Comparison of ENCODE assay signal across 8 cellular contexts in the genomic region with DNA sequence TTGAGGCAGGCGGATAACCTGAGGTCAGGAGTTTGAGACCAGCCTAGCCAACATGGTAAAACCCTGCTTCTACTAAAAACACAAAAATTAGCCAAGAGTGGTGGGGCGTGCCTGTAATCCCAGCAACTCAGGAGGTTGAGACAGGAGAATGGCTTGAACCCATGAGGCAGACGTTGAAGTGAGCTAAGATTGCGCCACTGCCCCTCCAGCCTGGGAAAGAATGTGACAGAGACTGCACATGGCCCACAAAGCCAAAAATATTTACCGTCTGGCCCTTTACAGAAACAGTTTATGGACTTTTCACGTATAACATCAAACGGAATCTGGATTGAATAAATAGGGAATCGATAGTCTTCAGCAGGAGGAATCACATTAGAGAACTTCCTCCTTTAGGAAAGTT. TPM values are rescaled to one million over a fixed set of nuclear protein-coding genes. Genes with fewer than 3 reads are reported as not detected.
DNase-seq lines count a peak whose midpoint lies in the region; ATAC-seq and TF ChIP-seq lines count a peak whose summit lies in the region.

No MANE protein-coding gene starts in this region.

- DNase-seq in activated T-cell treated with anti-CD3 and anti-CD28 coated beads, Interleukin-2, amount 50 U/mL, for 24 hours, result no peak
- DNase-seq in activated T-cell treated with anti-CD3 and anti-CD28 coated beads for 4 hours (no peak), SIG-M5 treated with dmso at 0.1 percent for 504 hours (lab: John Stamatoyannopoulos, UW; ENCODE audit: unreplicated experiment) (peak; percentile 82), fibroblast of mammary gland (ENCODE audit: low read depth) (peak; percentile 81), stomach (no peak), hippocampal formation (lab: John Stamatoyannopoulos, UW) (no peak)
- no peak for DNase-seq in stimulated activated CD4-positive, alpha-beta T cell treated with anti-CD3 and anti-CD28 coated beads, Interleukin-4, amount 100 ng/mL, for 24 hours

- H3K27me3 Mint-ChIP-seq in activated T-cell treated with anti-CD3 and anti-CD28 coated beads, Interleukin-2, amount 50 U/mL, for 24 hours, result no peaks in the 10 kb centered on the region

- H3K4me1 Mint-ChIP-seq in activated T-cell treated with anti-CD3 and anti-CD28 coated beads, Interleukin-2, amount 50 U/mL, for 24 hours (ENCODE audit: low read depth), result peaks cover 52% of the 10 kb centered on the region

- no peaks in the 10 kb centered on the region for H3K27me3 ChIP-seq in stomach

- H3K36me3 Mint-ChIP-seq in activated T-cell treated with anti-CD3 and anti-CD28 coated beads, Interleukin-2, amount 50 U/mL, for 24 hours (ENCODE audit: low read depth), result peaks cover 69% of the 10 kb centered on the region

- 29 to 46% (median 35%) methylated on average over 8 of the region's 8 CpGs for WGBS in stomach, 5 donors

- H3K27ac Mint-ChIP-seq in activated T-cell treated with anti-CD3 and anti-CD28 coated beads, Interleukin-2, amount 50 U/mL, for 24 hours, result peak overlapping the region; percentile 94

- no peak for TF ChIP-seq EP300 in stomach (IDR thresholded peaks at IDR 0.05)

- TF ChIP-seq POLR2A in stomach (IDR thresholded peaks at IDR 0.05), result no peak

- no peaks in the 10 kb centered on the region for H3K9me3 ChIP-seq in stomach

- no peaks in the 10 kb centered on the region for H3K9me3 Mint-ChIP-seq in activated T-cell treated with anti-CD3 and anti-CD28 coated beads, Interleukin-2, amount 50 U/mL, for 24 hours

- no peak overlapping the region for H3K4me3 ChIP-seq in fibroblast of mammary gland (ENCODE audit: control insufficient read depth, low read depth, low read length)
- peak overlapping the region; percentile 39 to 78 (median 50) for H3K4me3 ChIP-seq in stomach

- intact Hi-C loops in stomach (cut with DNase I; ENCODE audit: low total_unique reads), result no loop called here

- peak overlapping the region; percentile 95 for H3K4me3 Mint-ChIP-seq in activated T-cell treated with anti-CD3 and anti-CD28 coated beads, Interleukin-2, amount 50 U/mL, for 24 hours

- H3K36me3 ChIP-seq in stomach, result peaks cover 38 to 51% (median 43%) of the 10 kb centered on the region in 4 donors

- ATAC-seq in GM19328 (IDR thresholded peaks at IDR 0.05; ENCODE audit: unreplicated experiment), result no peak

- peak overlapping the region in 2 of 5 donors; percentile 5 to 79 for H3K27ac ChIP-seq in stomach

- H3K4me1 ChIP-seq in stomach, result peaks cover 40 to 72% (median 57%) of the 10 kb centered on the region in 4 donors

- TF ChIP-seq CTCF in fibroblast of mammary gland (conservative IDR thresholded peaks at IDR 0.05; ENCODE audit: control insufficient read depth, insufficient read depth, low read depth, low read length) (no peak), stomach (IDR thresholded peaks at IDR 0.05) (no peak)

RNA-seq across cellular contexts. Expression of a gene that starts 3.5 kb away (rescaled TPM):
- 100 to 1,000 TPM in 3 of 5 donors, 10 to 100 TPM in 2; 28.0 to 234 (median 135) TPM for total RNA-seq in stomach
- polyA plus RNA-seq in stomach, result 10 to 100 TPM; 31.4 to 41.2 (median 36.0) TPM

RNA-seq across cellular contexts. Expression of a gene that starts 3.8 kb away (rescaled TPM):
- total RNA-seq in stomach, result 10 to 100 TPM in 4 of 5 donors, 1 to 10 TPM in 1; 6.1 to 47.0 (median 24.2) TPM
- 10 to 100 TPM in 1 of 3 donors, 1 to 10 TPM in 2; 2.4 to 16.6 (median 3.0) TPM for polyA plus RNA-seq in stomach

RNA-seq across cellular contexts. Expression of a gene that starts 22.5 kb away (rescaled TPM):
- 100 to 1,000 TPM in 1 of 5 donors, 10 to 100 TPM in 4; 14.3 to 110 (median 21.9) TPM for total RNA-seq in stomach
- polyA plus RNA-seq in stomach, result 10 to 100 TPM in 1 of 3 donors, 1 to 10 TPM in 2; 7.8 to 22.4 (median 8.9) TPM

Comparison
In these comparisons a context has a peak if more than half of its experiments do, and no peak if none do; other contexts are left out.
1. DNase-seq: peak in SIG-M5 treated with dmso at 0.1 percent for 504 hours (single experiment) and fibroblast of mammary gland (single experiment); none in activated T-cell treated with anti-CD3 and anti-CD28 coated beads, Interleukin-2, amount 50 U/mL, for 24 hours (single experiment), activated T-cell treated with anti-CD3 and anti-CD28 coated beads for 4 hours (single experiment), stomach (single experiment), stimulated activated CD4-positive, alpha-beta T cell treated with anti-CD3 and anti-CD28 coated beads, Interleukin-4, amount 100 ng/mL, for 24 hours (single experiment) and hippocampal formation (0 of 2).